ENCODE assay signal across 8 cellular contexts in genomic region chr5:154937186-154937717, GRCh38. TPM values are rescaled to one million over a fixed set of nuclear protein-coding genes. Genes with fewer than 3 reads are reported as not detected.
DNase-seq lines count a peak whose midpoint lies in the region; ATAC-seq, FAIRE-seq and TF ChIP-seq lines count a peak whose summit lies in the region.

No MANE protein-coding gene starts in this region.

- ATAC-seq in pancreas = no peak

- DNase-seq in ELR (ENCODE audit: low read depth) (peak; percentile 25), OCI-M1 (lab: John Stamatoyannopoulos, UW) (peak; percentile 52), epithelial cell of esophagus (ENCODE audit: low read depth) (peak; percentile 24), pancreas (no peak), nucleus accumbens (lab: John Stamatoyannopoulos, UW) (no peak), NCI-H1092 treated with DMSO at 0.1 percent for 48 hours (lab: John Stamatoyannopoulos, UW) (no peak), T-helper 9 cell (no peak), SIG-M5 (lab: John Stamatoyannopoulos, UW) (no peak)

- no peak for FAIRE-seq in pancreas (lab: Jason Lieb, UNC)

- H3K4me3 ChIP-seq in epithelial cell of esophagus (ENCODE audit: low read length) (peak overlapping the region; percentile 88), pancreas (peak overlapping the region; percentile 60 to 99 (median 90))

- H3K36me3 ChIP-seq in pancreas = no peaks in the 10 kb centered on the region

- H3K4me1 ChIP-seq in pancreas = peaks cover 3 to 23% (median 12%) of the 10 kb centered on the region in 3 donors

- intact Hi-C loops in pancreas (cut with DNase I) = no loop called here

- TF ChIP-seq CTCF in epithelial cell of esophagus (IDR thresholded peaks at IDR 0.05; ENCODE audit: insufficient read depth, low read depth, low read length, missing control alignments) (no peak), pancreas (IDR thresholded peaks at IDR 0.05) (no peak)

- H3K27ac ChIP-seq in pancreas = peak overlapping the region in 1 of 4 donors; percentile 13

- WGBS in pancreas, 2 donors = 8 to 10% methylated on average over 11 of the region's 11 CpGs

- H3K27me3 ChIP-seq in pancreas = no peaks in the 10 kb centered on the region

- H3K9me3 ChIP-seq in pancreas = no peaks in the 10 kb centered on the region

RNA-seq across cellular contexts. Expression of gene GEMIN5, which starts 0.8 kb away (rescaled TPM):
- total RNA-seq in pancreas = 1 to 10 TPM; 4.7 to 7.3 (median 6.6) TPM
- 1 to 10 TPM; 1.7 to 3.1 TPM for polyA plus RNA-seq in pancreas

RNA-seq across cellular contexts. Expression of gene MRPL22, which starts 3.6 kb away (rescaled TPM):
- total RNA-seq in pancreas = 10 to 100 TPM; 11.3 to 29.0 (median 21.6) TPM
- polyA plus RNA-seq in pancreas = 10 to 100 TPM; 22.8 to 27.8 TPM

Comparison
In these comparisons a context has a peak if more than half of its experiments do, and no peak if none do; other contexts are left out.
1. DNase-seq: peak in ELR (single experiment), OCI-M1 (single experiment) and epithelial cell of esophagus (single experiment); none in pancreas (0 of 6), nucleus accumbens (0 of 56), NCI-H1092 treated with DMSO at 0.1 percent for 48 hours (single experiment), T-helper 9 cell (single experiment) and SIG-M5 (single experiment).